In genomic region chr4:176438401-176438800, GRCh38 we compare ENCODE assay signal across 26 cellular contexts.
"Had no signal": no experiment of that assay in that cellular context is flagged by ENCODE, and none has a peak within 500 bp of the region (broad histone marks: within the 10 kb centered on the region; RNA-seq: fewer than 3 reads in every experiment).

No MANE protein-coding gene starts in this region.

- H3K9me3 ChIP-seq: left lung, right atrium auricular region, thoracic aorta, vagina had no signal

- H3K27me3 ChIP-seq: hepatocyte, left lung, right atrium auricular region, vagina had no signal

- H3K27ac ChIP-seq: coronary artery, epithelial cell of prostate, hepatocyte, left lung, right atrium auricular region, thoracic aorta, vagina had no signal

- H3K27me3 Mint-ChIP-seq: activated B cell treated with CpG ODN at 0.5 μM for 24 hours; activated naive CD8-positive, alpha-beta T cell treated with anti-CD3 and anti-CD28 coated beads, Interleukin-2, amount 10 ng/mL, durations not matched to agents 7 days and 5 days; progenitor cell of endocrine pancreas had no signal

- H3K27ac Mint-ChIP-seq: activated B cell treated with CpG ODN at 0.5 μM for 24 hours; activated naive CD8-positive, alpha-beta T cell treated with anti-CD3 and anti-CD28 coated beads, Interleukin-2, amount 10 ng/mL, durations not matched to agents 7 days and 5 days; immature natural killer cell; mesothelial cell of epicardium; naive thymus-derived CD8-positive, alpha-beta T cell; progenitor cell of endocrine pancreas; type B pancreatic cell had no signal

- H3K36me3 ChIP-seq: left lung, right atrium auricular region, thoracic aorta, vagina had no signal

- ATAC-seq: left lung; naive thymus-derived CD8-positive, alpha-beta T cell had no signal

- H3K4me3 Mint-ChIP-seq: activated B cell treated with CpG ODN at 0.5 μM for 24 hours; activated naive CD8-positive, alpha-beta T cell treated with anti-CD3 and anti-CD28 coated beads, Interleukin-2, amount 10 ng/mL, durations not matched to agents 7 days and 5 days; immature natural killer cell; mesothelial cell of epicardium; naive thymus-derived CD8-positive, alpha-beta T cell; type B pancreatic cell had no signal

- H3K4me3 ChIP-seq: coronary artery, hepatocyte, left lung, right atrium auricular region, thoracic aorta, vagina had no signal

- H3K36me3 Mint-ChIP-seq: activated naive CD8-positive, alpha-beta T cell treated with anti-CD3 and anti-CD28 coated beads, Interleukin-2, amount 10 ng/mL, durations not matched to agents 7 days and 5 days; immature natural killer cell; mesothelial cell of epicardium; naive thymus-derived CD8-positive, alpha-beta T cell; type B pancreatic cell had no signal

- DNase-seq: activated B cell treated with CpG ODN at 0.5 μM for 24 hours; activated CD4-positive, alpha-beta T cell treated with anti-CD3 and anti-CD28 coated beads for 4 hours; activated CD4-positive, alpha-beta T cell treated with anti-CD3 and anti-CD28 coated beads, Interleukin-2, amount 50 U/mL, for 48 hours; activated CD8-positive, alpha-beta memory T cell treated with anti-CD3 and anti-CD28 coated beads, Interleukin-2, amount 50 U/mL, for 48 hours; activated naive CD4-positive, alpha-beta T cell treated with Interleukin-2 at 50 U/mL for 16 hours; activated naive CD8-positive, alpha-beta T cell treated with anti-CD3 and anti-CD28 coated beads, Interleukin-2, amount 10 ng/mL, durations not matched to agents 7 days and 5 days; activated T-cell treated with anti-CD3 and anti-CD28 coated beads, Interleukin-2, amount 50 U/mL, for 48 hours; amygdala; cerebellar nuclear complex; glutamatergic neuron; immature natural killer cell; kidney glomerular epithelial cell; left lung; naive thymus-derived CD8-positive, alpha-beta T cell; stimulated activated CD4-positive, alpha-beta T cell treated with anti-CD3 and anti-CD28 coated beads, Interleukin-4, amount 100 ng/mL, for 24 hours; stimulated activated naive CD4-positive, alpha-beta T cell treated with Interleukin-2 at 50 U/mL for 16 hours; T-helper 9 cell had no signal

- H3K4me1 Mint-ChIP-seq: activated naive CD8-positive, alpha-beta T cell treated with anti-CD3 and anti-CD28 coated beads, Interleukin-2, amount 10 ng/mL, durations not matched to agents 7 days and 5 days; immature natural killer cell had no signal

- H3K9me3 Mint-ChIP-seq: activated B cell treated with CpG ODN at 0.5 μM for 24 hours; activated naive CD8-positive, alpha-beta T cell treated with anti-CD3 and anti-CD28 coated beads, Interleukin-2, amount 10 ng/mL, durations not matched to agents 7 days and 5 days; mesothelial cell of epicardium; type B pancreatic cell had no signal

- H3K4me1 ChIP-seq: left lung, right atrium auricular region, vagina had no signal
